In the genomic region with DNA sequence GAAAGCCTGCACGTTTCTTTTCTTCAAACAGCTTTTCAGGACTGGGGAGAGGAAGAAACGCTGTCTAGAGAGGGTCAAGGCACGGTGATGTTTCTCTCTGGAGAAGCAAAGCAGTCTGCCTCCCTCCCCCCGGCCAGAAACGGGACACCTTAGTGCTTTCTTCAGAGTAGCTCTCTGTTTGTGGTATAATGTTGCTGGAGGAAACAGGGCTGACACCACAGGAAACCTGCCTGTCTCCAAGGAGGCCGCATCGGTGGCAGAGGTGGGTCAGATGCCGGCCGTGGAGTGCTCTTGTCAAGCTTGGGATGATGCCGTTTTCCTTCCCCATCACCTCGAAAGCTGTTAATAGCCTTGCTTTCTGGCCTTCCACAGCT, we compare ENCODE assay signal across 9 cellular contexts.
DNase-seq lines count a peak whose midpoint lies in the region; ATAC-seq and TF ChIP-seq lines count a peak whose summit lies in the region.
"Had no signal": no experiment of that assay in that cellular context is flagged by ENCODE, and none has a peak within 500 bp of the region (broad histone marks: within the 10 kb centered on the region; RNA-seq: fewer than 3 reads in every experiment).

No MANE protein-coding gene starts in this region.

- TF ChIP-seq POLR2A in heart left ventricle (IDR thresholded peaks at IDR 0.05) = no peak
- no peak for TF ChIP-seq POLR2A in adrenal gland (IDR thresholded peaks at IDR 0.05)

- H3K9me3 ChIP-seq in heart left ventricle (no peaks in the 10 kb centered on the region), adrenal gland (replicated peaks in 1 of 3) (no peaks in the 10 kb centered on the region), mucosa of rectum (ENCODE audit: control insufficient read depth in 2 of 2, low read length in 2 of 2) (peaks cover 0 to 2% of the 10 kb centered on the region in 2 donors), Karpas-422 (ENCODE audit: low read length) (no peaks in the 10 kb centered on the region)

- H3K27ac ChIP-seq in heart left ventricle = peak overlapping the region; percentile 65 to 88 (median 80)
- peak overlapping the region in 3 of 5 donors; percentile 26 to 73 (median 67) for H3K27ac ChIP-seq in adrenal gland
- peak overlapping the region; percentile 92 to 93 for H3K27ac ChIP-seq in mucosa of rectum (ENCODE audit: low read depth in 2 of 2, low read length in 2 of 2)
- no peak overlapping the region for H3K27ac ChIP-seq in Karpas-422 (ENCODE audit: low read length)

- no peaks in the 10 kb centered on the region for H3K27me3 ChIP-seq in heart left ventricle
- H3K27me3 ChIP-seq in adrenal gland = no peaks in the 10 kb centered on the region
- H3K27me3 ChIP-seq in mucosa of rectum (ENCODE audit: control insufficient read depth in 2 of 2, insufficient read depth in 2 of 2, low read length in 2 of 2) = no peaks in the 10 kb centered on the region
- H3K27me3 ChIP-seq in Karpas-422 (ENCODE audit: low read length) = no peaks in the 10 kb centered on the region

- no peak overlapping the region for H3K4me2 ChIP-seq in Karpas-422 (ENCODE audit: low read depth, low read length, poor library complexity, severe bottlenecking)

- H4K20me1 ChIP-seq in Karpas-422 (ENCODE audit: insufficient read depth, low read depth, low read length) = no peaks in the 10 kb centered on the region

- TF ChIP-seq CTCF in heart left ventricle (IDR thresholded peaks at IDR 0.05) (no peak), adrenal gland (IDR thresholded peaks at IDR 0.05) (no peak)

- DNase-seq in heart left ventricle = no peak
- DNase-seq in cardiac septum (ENCODE audit: low spot score) = no peak
- DNase-seq in adrenal gland = peak in 1 of 7 donors; percentile 37
- no peak for DNase-seq in SKM-1 treated with dmso at 0.1 percent for 144 hours (lab: John Stamatoyannopoulos, UW; ENCODE audit: unreplicated experiment)
- DNase-seq in NOMO-1 (lab: John Stamatoyannopoulos, UW; ENCODE audit: unreplicated experiment in 2 of 2) = no peak
- no peak for DNase-seq in Karpas-422
- DNase-seq: NCI-H1694 treated with DMSO at 0.1 percent for 48 hours had no signal

- no peaks in the 10 kb centered on the region for H3K79me2 ChIP-seq in Karpas-422 (ENCODE audit: low read length)

- H3K4me1 ChIP-seq in heart left ventricle (peaks cover 16 to 90% (median 74%) of the 10 kb centered on the region in 12 donors), adrenal gland (replicated peaks in 1 of 2) (peaks cover 5 to 48% of the 10 kb centered on the region in 2 donors), mucosa of rectum (ENCODE audit: control insufficient read depth in 2 of 2, insufficient read depth in 2 of 2, low read length in 2 of 2) (peaks cover 64 to 76% of the 10 kb centered on the region in 2 donors), Karpas-422 (ENCODE audit: low read length) (peaks cover 7% of the 10 kb centered on the region)

- H3K36me3 ChIP-seq in heart left ventricle (peaks cover 0 to 15% (median 2%) of the 10 kb centered on the region in 9 donors), adrenal gland (replicated peaks in 1 of 2) (no peaks in the 10 kb centered on the region), mucosa of rectum (ENCODE audit: control insufficient read depth in 2 of 2, insufficient read depth in 2 of 2, low read length in 2 of 2) (peaks cover 0 to 4% of the 10 kb centered on the region in 2 donors), Karpas-422 (ENCODE audit: insufficient read depth, low read length) (no peaks in the 10 kb centered on the region)

- H3K9ac ChIP-seq in mucosa of rectum (ENCODE audit: low read depth in 1 of 2, low read length in 2 of 2) (peak overlapping the region; percentile 63), Karpas-422 (ENCODE audit: low read length) (no peak overlapping the region)

- no peak overlapping the region for H2AFZ ChIP-seq in Karpas-422 (ENCODE audit: low read length)

- ATAC-seq in heart left ventricle (peak in 1 of 4 donors; percentile 1), HG03460 (IDR thresholded peaks at IDR 0.05; ENCODE audit: unreplicated experiment) (no peak)

- WGBS in heart left ventricle, 4 donors = 25 to 37% (median 32%) methylated on average over 11 of the region's 11 CpGs
- WGBS in adrenal gland, 4 donors = 53 to 72% (median 59%) methylated on average over 9 to 11 of the region's 11 CpGs

- H3K4me3 ChIP-seq in heart left ventricle (no peak overlapping the region), adrenal gland (no peak overlapping the region), mucosa of rectum (ENCODE audit: low read length in 2 of 2) (peak overlapping the region; percentile 25 to 32), Karpas-422 (ENCODE audit: low read length) (no peak overlapping the region)

- no peaks in the 10 kb centered on the region for H3K9me2 ChIP-seq in Karpas-422 (replicated peaks; ENCODE audit: insufficient read depth, low read length)

- intact Hi-C loops in heart left ventricle (cut with DNase I) = loop anchor here in 9 of 10 donors (5.0 to 10.0 kb wide), 7 partner anchors 41 to 144 kb away; a partner anchor contains a TSS
- intact Hi-C loops in cardiac septum (cut with DNase I) = loop anchor here (5.0 kb wide), 1 partner anchor 114 kb away; no protein-coding TSS in a partner anchor
- intact Hi-C loops in adrenal gland (cut with DNase I) = no loop called here

Comparison
In these comparisons a context has a peak if more than half of its experiments do, and no peak if none do; other contexts are left out.
1. H3K4me3 ChIP-seq: peak in mucosa of rectum (2 of 2); none in heart left ventricle (0 of 12), adrenal gland (0 of 4) and Karpas-422 (single experiment).
2. intact Hi-C loops: an anchor here in heart left ventricle (5.0 to 10.0 kb wide) and cardiac septum (5.0 kb wide); none called in adrenal gland.